In genomic region chr2:85583667-85584353, GRCh38 we compare ENCODE assay signal across 8 cellular contexts. TPM values are rescaled to one million over a fixed set of nuclear protein-coding genes. Genes with fewer than 3 reads are reported as not detected.
DNase-seq lines count a peak whose midpoint lies in the region; ATAC-seq and TF ChIP-seq lines count a peak whose summit lies in the region.

No MANE protein-coding gene starts in this region.

- H3K27ac ChIP-seq in A673 (ENCODE audit: low read depth, low read length, poor library complexity, severe bottlenecking) = no peak overlapping the region

- H3K36me3 Mint-ChIP-seq in activated B cell treated with CpG ODN at 0.5 μM for 24 hours (ENCODE audit: low read depth) = peaks cover 22% of the 10 kb centered on the region
- no peaks in the 10 kb centered on the region for H3K36me3 Mint-ChIP-seq in glutamatergic neuron (ENCODE audit: unreplicated experiment)

- H3K9me3 ChIP-seq in A673 (ENCODE audit: low read depth, low read length, poor library complexity, severe bottlenecking) = no peaks in the 10 kb centered on the region

- H3K4me3 ChIP-seq in A673 (ENCODE audit: low read depth, low read length, poor library complexity, severe bottlenecking) = peak overlapping the region; percentile 37

- H3K4me1 Mint-ChIP-seq in activated B cell treated with CpG ODN at 0.5 μM for 24 hours (peaks cover 59% of the 10 kb centered on the region), glutamatergic neuron (ENCODE audit: low read depth, unreplicated experiment) (peaks cover 4% of the 10 kb centered on the region)

- H3K9me3 Mint-ChIP-seq in activated B cell treated with CpG ODN at 0.5 μM for 24 hours = no peaks in the 10 kb centered on the region
- peaks cover 5% of the 10 kb centered on the region for H3K9me3 Mint-ChIP-seq in glutamatergic neuron (ENCODE audit: unreplicated experiment)

- CTCF ChIA-PET in A673 (lab: Charles Lee) (no interaction called here), activated B cell treated with CpG ODN at 0.5 μM for 24 hours (lab: Charles Lee) (interaction anchor here (0.6 kb wide), 1 partner anchor 102 kb away, joined by 3 read pairs; no protein-coding TSS in a partner anchor)

- no peaks in the 10 kb centered on the region for H3K36me3 ChIP-seq in A673 (ENCODE audit: insufficient read depth, low read length, poor library complexity, severe bottlenecking)

- peak overlapping the region; percentile 72 for H3K27ac Mint-ChIP-seq in activated B cell treated with CpG ODN at 0.5 μM for 24 hours
- H3K27ac Mint-ChIP-seq in glutamatergic neuron (ENCODE audit: unreplicated experiment) = no peak overlapping the region

- H3K27me3 Mint-ChIP-seq in activated B cell treated with CpG ODN at 0.5 μM for 24 hours = no peaks in the 10 kb centered on the region
- H3K27me3 Mint-ChIP-seq in glutamatergic neuron (ENCODE audit: unreplicated experiment) = peaks cover 6% of the 10 kb centered on the region

- no TSS peak for BruUV-seq in A673 (replicated peaks; lab: Mats Ljungman, UMichigan)

- H3K4me3 Mint-ChIP-seq in activated B cell treated with CpG ODN at 0.5 μM for 24 hours = peak overlapping the region; percentile 82
- H3K4me3 Mint-ChIP-seq in glutamatergic neuron (ENCODE audit: unreplicated experiment) = peak overlapping the region; percentile 70

- peak; percentile 3 for ATAC-seq in GM21367 (IDR thresholded peaks at IDR 0.05; ENCODE audit: unreplicated experiment)
- no peak for ATAC-seq in activated B cell treated with CpG ODN at 0.5 μM for 24 hours (ENCODE audit: low read depth)
- no peak for ATAC-seq in HG03378 (IDR thresholded peaks at IDR 0.05; ENCODE audit: unreplicated experiment)

- peaks cover 24% of the 10 kb centered on the region for H3K4me1 ChIP-seq in A673 (ENCODE audit: insufficient read depth, low read length, poor library complexity, severe bottlenecking)

- no peak for TF ChIP-seq CTCF in A673 (conservative IDR thresholded peaks at IDR 0.05; ENCODE audit: low read depth, low read length)
- no peak for TF ChIP-seq CTCF in activated B cell treated with CpG ODN at 0.5 μM for 24 hours (IDR thresholded peaks at IDR 0.05)
- TF ChIP-seq CTCF in glutamatergic neuron (IDR thresholded peaks at IDR 0.05; ENCODE audit: partially characterized antibody, unreplicated experiment) = no peak

- DNase-seq in A673 (ENCODE audit: low spot score) (no peak), activated B cell treated with CpG ODN at 0.5 μM for 24 hours (no peak), glutamatergic neuron (no peak), NCI-H128 (lab: John Stamatoyannopoulos, UW; ENCODE audit: unreplicated experiment) (no peak), EL (no peak)
- peak in 4 of 6 experiments; percentile 5 to 57 (median 46) for DNase-seq in stimulated activated naive CD4-positive, alpha-beta T cell (lab: John Stamatoyannopoulos, UW)

- POLR2A ChIA-PET in A673 (lab: Charles Lee; ENCODE audit: low non-redundant PET) = no interaction called here
- POLR2A ChIA-PET in activated B cell treated with CpG ODN at 0.5 μM for 24 hours (lab: Charles Lee) = interaction anchor here (0.6 to 5.9 kb wide), 7 partner anchors 12 to 1238 kb away, joined by 3 to 59 read pairs (median 3); partner anchors contain the start of genes MAT2A, RNF181 and TGOLN2

- intact Hi-C loops in A673 (cut with micrococcal nuclease; ENCODE audit: unreplicated experiment) (no loop called here), activated B cell treated with CpG ODN at 0.5 μM for 24 hours (cut with micrococcal nuclease) (loop anchor here (1.0 kb wide), 2 partner anchors 11 to 64 kb away; partner anchors contain the start of gene RNF181)

- no peaks in the 10 kb centered on the region for H3K27me3 ChIP-seq in A673 (replicated peaks; ENCODE audit: insufficient read depth, low read depth, low read length, poor library complexity)

RNA-seq across cellular contexts. Expression of gene VAMP5, which starts 0.4 kb away (rescaled TPM):
- total RNA-seq in A673 (2021) = 2.1 and 3.8 TPM in 2 replicates
- 8.8 and 11.4 TPM in 2 replicates for total RNA-seq in activated B cell treated with CpG ODN at 0.5 μM for 24 hours
- 1.4 TPM for total RNA-seq in glutamatergic neuron (ENCODE audit: unreplicated experiment)

RNA-seq across cellular contexts. Expression of gene VAMP8, which starts 6.4 kb away (rescaled TPM):
- total RNA-seq in A673 (2021) = not detected in 2 replicates
- total RNA-seq in activated B cell treated with CpG ODN at 0.5 μM for 24 hours = 128 and 145 TPM in 2 replicates
- 0.78 TPM for total RNA-seq in glutamatergic neuron (ENCODE audit: unreplicated experiment)

RNA-seq across cellular contexts. Expression of gene RNF181, which starts 11.7 kb away (rescaled TPM):
- total RNA-seq in A673 (2021) = 78.5 and 99.1 TPM in 2 replicates
- 104 and 108 TPM in 2 replicates for total RNA-seq in activated B cell treated with CpG ODN at 0.5 μM for 24 hours
- 75.1 TPM for total RNA-seq in glutamatergic neuron (ENCODE audit: unreplicated experiment)

RNA-seq across cellular contexts. Expression of gene TMEM150A, which starts 18.7 kb away (rescaled TPM):
- total RNA-seq in A673 (2021) = 6.4 and 6.6 TPM in 2 replicates
- 13.2 and 15.0 TPM in 2 replicates for total RNA-seq in activated B cell treated with CpG ODN at 0.5 μM for 24 hours
- 18.1 TPM for total RNA-seq in glutamatergic neuron (ENCODE audit: unreplicated experiment)

RNA-seq across cellular contexts. Expression of gene GGCX, which starts 22.5 kb away (rescaled TPM):
- total RNA-seq in A673 (2021) = 60.5 and 61.8 TPM in 2 replicates
- 30.0 and 30.7 TPM in 2 replicates for total RNA-seq in activated B cell treated with CpG ODN at 0.5 μM for 24 hours
- total RNA-seq in glutamatergic neuron (ENCODE audit: unreplicated experiment) = 49.6 TPM

Comparison
In these comparisons a context has a peak if more than half of its experiments do, and no peak if none do; other contexts are left out.
1. DNase-seq: peak in stimulated activated naive CD4-positive, alpha-beta T cell (4 of 6); none in A673 (single experiment), activated B cell treated with CpG ODN at 0.5 μM for 24 hours (single experiment), glutamatergic neuron (single experiment), NCI-H128 (single experiment) and EL (single experiment).
2. RNA of gene VAMP8, which starts 6.4 kb away (total RNA-seq): 128 to 145 TPM in activated B cell treated with CpG ODN at 0.5 μM for 24 hours; 0.78 TPM in glutamatergic neuron (single experiment) and not detected in A673; every median in the first group is over 10 times any median in the second.